2 cellular contexts compared by ENCODE assay signal in the genomic region with DNA sequence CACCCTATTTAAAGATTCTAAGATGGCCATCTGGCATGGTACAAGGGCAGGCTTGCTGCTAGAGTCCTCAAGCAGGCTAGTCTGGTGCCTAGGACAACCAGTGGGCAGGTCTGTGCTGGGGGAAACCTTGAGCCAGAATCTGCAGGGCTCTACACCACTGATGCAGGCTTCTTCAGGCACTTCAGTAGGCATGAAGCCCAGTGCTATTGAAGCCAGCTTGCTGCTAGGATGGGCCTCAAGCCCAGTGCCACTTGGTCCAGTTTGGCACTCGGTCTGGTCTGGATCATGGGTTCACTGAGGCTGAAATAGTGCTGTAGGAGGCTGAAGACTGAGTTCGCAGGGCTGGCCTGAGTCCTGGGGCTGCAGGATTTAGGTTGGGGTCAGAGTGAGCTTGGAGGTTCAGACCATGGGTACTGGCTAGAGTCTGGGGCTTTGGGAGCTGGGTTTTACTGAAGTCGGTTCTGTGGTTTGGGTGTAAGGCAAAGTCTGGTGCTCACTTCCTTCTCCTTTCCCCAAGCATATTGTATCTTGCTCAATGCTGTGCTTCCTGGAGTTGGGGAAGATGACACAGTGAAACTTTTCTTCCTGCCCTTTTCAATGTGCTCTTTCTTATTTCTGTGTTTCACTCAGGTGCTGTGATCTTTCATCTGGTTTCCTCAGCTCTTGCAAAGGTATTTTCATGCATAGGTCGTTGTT.
TF ChIP-seq lines count a peak whose summit lies in the region.

No MANE protein-coding gene starts in this region.

TF ChIP-seq in liver, 16 proteins besides CTCF, POLR2A, EP300 and RAD21 (continued from another document):
- TF ChIP-seq, protein P1, sequence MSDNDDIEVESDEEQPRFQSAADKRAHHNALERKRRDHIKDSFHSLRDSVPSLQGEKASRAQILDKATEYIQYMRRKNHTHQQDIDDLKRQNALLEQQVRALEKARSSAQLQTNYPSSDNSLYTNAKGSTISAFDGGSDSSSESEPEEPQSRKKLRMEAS (IDR thresholded peaks at IDR 0.05), result peak; percentile 59
TF ChIP-seq in liver: peak in this region for 1.

TF ChIP-seq in HepG2, 621 proteins besides CTCF, POLR2A, EP300 and RAD21 (continued from another document):
- TF ChIP-seq TMF1 (CRISPR knock-in tag; IDR thresholded peaks at IDR 0.05; ENCODE audit: low read depth), result no peak
- TF ChIP-seq HMG20A (CRISPR knock-in tag; IDR thresholded peaks at IDR 0.05; ENCODE audit: borderline replicate concordance), result no peak
- no peak for TF ChIP-seq CBX1 (IDR thresholded peaks at IDR 0.05; ENCODE audit: low read depth)
- TF ChIP-seq FOXA1 (IDR thresholded peaks at IDR 0.05), result no peak
- no peak for TF ChIP-seq FOXA1 (CRISPR knock-in tag; IDR thresholded peaks at IDR 0.05)
- TF ChIP-seq, protein P2, sequence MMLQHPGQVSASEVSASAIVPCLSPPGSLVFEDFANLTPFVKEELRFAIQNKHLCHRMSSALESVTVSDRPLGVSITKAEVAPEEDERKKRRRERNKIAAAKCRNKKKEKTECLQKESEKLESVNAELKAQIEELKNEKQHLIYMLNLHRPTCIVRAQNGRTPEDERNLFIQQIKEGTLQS (CRISPR knock-in tag; IDR thresholded peaks at IDR 0.05), result no peak
- TF ChIP-seq, protein P3, sequence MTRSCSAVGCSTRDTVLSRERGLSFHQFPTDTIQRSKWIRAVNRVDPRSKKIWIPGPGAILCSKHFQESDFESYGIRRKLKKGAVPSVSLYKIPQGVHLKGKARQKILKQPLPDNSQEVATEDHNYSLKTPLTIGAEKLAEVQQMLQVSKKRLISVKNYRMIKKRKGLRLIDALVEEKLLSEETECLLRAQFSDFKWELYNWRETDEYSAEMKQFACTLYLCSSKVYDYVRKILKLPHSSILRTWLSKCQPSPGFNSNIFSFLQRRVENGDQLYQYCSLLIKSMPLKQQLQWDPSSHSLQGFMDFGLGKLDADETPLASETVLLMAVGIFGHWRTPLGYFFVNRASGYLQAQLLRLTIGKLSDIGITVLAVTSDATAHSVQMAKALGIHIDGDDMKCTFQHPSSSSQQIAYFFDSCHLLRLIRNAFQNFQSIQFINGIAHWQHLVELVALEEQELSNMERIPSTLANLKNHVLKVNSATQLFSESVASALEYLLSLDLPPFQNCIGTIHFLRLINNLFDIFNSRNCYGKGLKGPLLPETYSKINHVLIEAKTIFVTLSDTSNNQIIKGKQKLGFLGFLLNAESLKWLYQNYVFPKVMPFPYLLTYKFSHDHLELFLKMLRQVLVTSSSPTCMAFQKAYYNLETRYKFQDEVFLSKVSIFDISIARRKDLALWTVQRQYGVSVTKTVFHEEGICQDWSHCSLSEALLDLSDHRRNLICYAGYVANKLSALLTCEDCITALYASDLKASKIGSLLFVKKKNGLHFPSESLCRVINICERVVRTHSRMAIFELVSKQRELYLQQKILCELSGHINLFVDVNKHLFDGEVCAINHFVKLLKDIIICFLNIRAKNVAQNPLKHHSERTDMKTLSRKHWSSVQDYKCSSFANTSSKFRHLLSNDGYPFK (CRISPR knock-in tag; IDR thresholded peaks at IDR 0.05; ENCODE audit: borderline replicate concordance), result no peak
- TF ChIP-seq, protein P4, sequence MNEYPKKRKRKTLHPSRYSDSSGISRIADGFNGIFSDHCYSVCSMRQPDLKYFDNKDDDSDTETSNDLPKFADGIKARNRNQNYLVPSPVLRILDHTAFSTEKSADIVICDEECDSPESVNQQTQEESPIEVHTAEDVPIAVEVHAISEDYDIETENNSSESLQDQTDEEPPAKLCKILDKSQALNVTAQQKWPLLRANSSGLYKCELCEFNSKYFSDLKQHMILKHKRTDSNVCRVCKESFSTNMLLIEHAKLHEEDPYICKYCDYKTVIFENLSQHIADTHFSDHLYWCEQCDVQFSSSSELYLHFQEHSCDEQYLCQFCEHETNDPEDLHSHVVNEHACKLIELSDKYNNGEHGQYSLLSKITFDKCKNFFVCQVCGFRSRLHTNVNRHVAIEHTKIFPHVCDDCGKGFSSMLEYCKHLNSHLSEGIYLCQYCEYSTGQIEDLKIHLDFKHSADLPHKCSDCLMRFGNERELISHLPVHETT (CRISPR knock-in tag; conservative IDR thresholded peaks at IDR 0.05), result no peak
- TF ChIP-seq ZNF572 (CRISPR knock-in tag; IDR thresholded peaks at IDR 0.05), result no peak
- no peak for TF ChIP-seq ZNF383 (CRISPR knock-in tag; IDR thresholded peaks at IDR 0.05; ENCODE audit: borderline replicate concordance)
- no peak for TF ChIP-seq ATAD3A (CRISPR knock-in tag; IDR thresholded peaks at IDR 0.05)
- TF ChIP-seq ZNF224 (CRISPR knock-in tag; IDR thresholded peaks at IDR 0.05), result no peak
